Comparison of ENCODE assay signal across 1 cellular context in the genomic region with DNA sequence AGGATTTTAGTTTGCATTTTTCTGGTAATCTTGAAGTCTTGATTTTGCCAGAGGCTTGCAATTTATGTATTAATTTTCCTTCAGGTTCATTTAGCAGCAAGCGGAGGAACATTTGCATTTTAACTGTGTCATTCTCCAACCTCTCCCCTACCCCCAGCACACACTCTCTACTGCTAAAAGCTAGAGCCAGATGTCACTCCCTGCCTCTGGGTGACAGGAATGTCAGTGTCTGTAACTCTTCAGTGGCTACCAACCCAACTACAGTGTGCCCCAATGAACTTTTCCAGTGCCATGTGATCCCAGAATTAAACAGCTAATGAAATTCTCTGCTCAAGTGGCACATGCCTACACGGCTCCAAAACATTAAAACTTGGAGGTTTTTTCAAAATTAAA.
TF ChIP-seq lines count a peak whose summit lies in the region.

No MANE protein-coding gene starts in this region.

TF ChIP-seq in SK-N-SH treated with all-trans-retinoic acid at 6 μM for 48 hours, 23 proteins besides CTCF, POLR2A, EP300 and RAD21 (continued from another document):
- TF ChIP-seq CSRNP3 (CRISPR knock-in tag; IDR thresholded peaks at IDR 0.05) = no peak
- TF ChIP-seq ISL1 (CRISPR knock-in tag; IDR thresholded peaks at IDR 0.05) = no peak
